Comparison of ENCODE assay signal across 21 cellular contexts in the genomic region with DNA sequence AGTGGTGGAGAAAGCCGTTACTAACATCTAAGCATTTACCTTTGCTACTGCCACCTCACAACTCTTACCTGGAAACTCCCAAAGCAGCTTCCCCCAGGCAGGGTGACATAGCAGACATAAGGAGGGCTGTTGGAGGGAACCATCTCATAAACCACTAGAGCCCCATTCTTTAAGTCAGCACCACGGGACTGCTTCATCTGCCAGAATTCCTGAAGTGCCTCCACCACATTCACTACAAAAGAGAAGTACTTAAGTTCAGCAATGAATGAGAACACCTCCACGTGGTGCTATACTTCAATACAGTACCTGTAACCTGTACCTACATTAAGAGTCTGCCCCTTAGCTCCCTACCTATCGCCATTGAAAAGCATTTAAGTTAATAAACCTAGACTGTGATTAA. TPM values are rescaled to one million over a fixed set of nuclear protein-coding genes. Genes with fewer than 3 reads are reported as not detected.
DNase-seq lines count a peak whose midpoint lies in the region; ATAC-seq and TF ChIP-seq lines count a peak whose summit lies in the region.
"Had no signal": no experiment of that assay in that cellular context is flagged by ENCODE, and none has a peak within 500 bp of the region (broad histone marks: within the 10 kb centered on the region; RNA-seq: fewer than 3 reads in every experiment).

No MANE protein-coding gene starts in this region.

- no peak overlapping the region for H3K56ac ChIP-seq in mesendoderm (ENCODE audit: low read length)

- H3K4me3 Mint-ChIP-seq in effector memory CD8-positive, alpha-beta T cell: no peak overlapping the region
- H3K4me3 Mint-ChIP-seq: CD4-positive, alpha-beta T cell; IgD-negative memory B cell had no signal

- DNase-seq in left ventricle myocardium inferior (no peak), left cardiac atrium (no peak), mesendoderm (peak; percentile 72), H4 (ENCODE audit: low spot score) (no peak)
- DNase-seq in effector memory CD8-positive, alpha-beta T cell: no peak
- DNase-seq: BE2C; Calu3; CD4-positive, alpha-beta T cell; GOT3; Karpas-422; NCI-H1417 treated with DMSO at 0.1 percent for 48 hours; NCI-H1930; NCI-H748 treated with DMSO at 0.1 percent for 48 hours; NK-92 treated with Interleukin-12 subunit alpha and Interleukin-12 subunit beta, amount 100 ng/mL, for 24 hours; OCI-M1; Right ventricle myocardium superior had no signal

- H3K79me1 ChIP-seq in mesendoderm (ENCODE audit: low read length): peaks cover 2% of the 10 kb centered on the region

- no peak overlapping the region for H4K8ac ChIP-seq in mesendoderm (ENCODE audit: low read depth, low read length)

- H3K9me3 Mint-ChIP-seq in effector memory CD8-positive, alpha-beta T cell: no peaks in the 10 kb centered on the region
- H3K9me3 Mint-ChIP-seq: CD4-positive, alpha-beta T cell; IgD-negative memory B cell had no signal

- H2BK5ac ChIP-seq in mesendoderm (ENCODE audit: low read length): no peak overlapping the region

- H3K4me3 ChIP-seq in left ventricle myocardium inferior: no peak overlapping the region
- no peak overlapping the region for H3K4me3 ChIP-seq in mesendoderm (ENCODE audit: low read length)
- H3K4me3 ChIP-seq: GM12878 had no signal

- peaks cover 28% of the 10 kb centered on the region for H3K36me3 Mint-ChIP-seq in effector memory CD8-positive, alpha-beta T cell (ENCODE audit: insufficient read depth)
- H3K36me3 Mint-ChIP-seq: IgD-negative memory B cell had no signal

- H3K4me2 ChIP-seq in mesendoderm (ENCODE audit: low read length): no peak overlapping the region

- H3K36me3 ChIP-seq in left ventricle myocardium inferior (peaks cover 52% of the 10 kb centered on the region), mesendoderm (ENCODE audit: control insufficient read depth, insufficient read depth, low read length) (no peaks in the 10 kb centered on the region)

- H2AK5ac ChIP-seq in mesendoderm (ENCODE audit: low read length): no peak overlapping the region

- H3K23ac ChIP-seq in mesendoderm (ENCODE audit: low read length): no peak overlapping the region

- WGBS in mesendoderm (ENCODE audit: extremely low coverage, insufficient coverage, low lambda C conversion rate): no CpG with 5 or more reads among the region's 4 CpGs

- no peak overlapping the region for H2BK15ac ChIP-seq in mesendoderm (replicated peaks; ENCODE audit: low read depth)

- peak overlapping the region; percentile 20 to 50 for H3K27ac Mint-ChIP-seq in effector memory CD8-positive, alpha-beta T cell
- H3K27ac Mint-ChIP-seq: IgD-negative memory B cell had no signal

- no peak for TF ChIP-seq CTCF in left ventricle myocardium inferior (IDR thresholded peaks at IDR 0.05; ENCODE audit: borderline replicate concordance)

- ATAC-seq in left cardiac atrium (no peak), HG03354 (IDR thresholded peaks at IDR 0.05; ENCODE audit: poor library complexity, severe bottlenecking, unreplicated experiment) (no peak), HG02588 (IDR thresholded peaks at IDR 0.05; ENCODE audit: unreplicated experiment) (no peak)
- ATAC-seq in effector memory CD8-positive, alpha-beta T cell (replicated peaks): no peak
- ATAC-seq: GM12878 had no signal

- no peaks in the 10 kb centered on the region for H3K9me3 ChIP-seq in left ventricle myocardium inferior (replicated peaks)
- H3K9me3 ChIP-seq: BE2C had no signal

- H3K4ac ChIP-seq in mesendoderm (ENCODE audit: low read depth, low read length): no peak overlapping the region

- no peak overlapping the region for H2BK120ac ChIP-seq in mesendoderm (ENCODE audit: low read depth, low read length)

- H3K18ac ChIP-seq in mesendoderm (ENCODE audit: low read length): no peak overlapping the region

- H3K4me1 ChIP-seq in left ventricle myocardium inferior: peaks cover 43% of the 10 kb centered on the region
- peaks cover 8% of the 10 kb centered on the region for H3K4me1 ChIP-seq in mesendoderm (ENCODE audit: control insufficient read depth, low read depth, low read length)
- H3K4me1 ChIP-seq: BE2C had no signal

- H3K27ac ChIP-seq in left ventricle myocardium inferior (replicated peaks) (peak overlapping the region; percentile 62), mesendoderm (ENCODE audit: low read depth, low read length) (no peak overlapping the region)
- H3K27ac ChIP-seq: HL-60 had no signal

- peaks cover 26 to 28% of the 10 kb centered on the region in 2 donors for H3K4me1 Mint-ChIP-seq in effector memory CD8-positive, alpha-beta T cell (ENCODE audit: low read depth in 2 of 2)

- H3K27me3 Mint-ChIP-seq in effector memory CD8-positive, alpha-beta T cell: no peaks in the 10 kb centered on the region
- H3K27me3 Mint-ChIP-seq: CD4-positive, alpha-beta T cell; IgD-negative memory B cell had no signal

- H3K9ac ChIP-seq in mesendoderm (ENCODE audit: low read length): no peak overlapping the region

- intact Hi-C loops in left ventricle myocardium inferior (cut with micrococcal nuclease): no loop called here
- intact Hi-C loops in left cardiac atrium (cut with DNase I): no loop called here

- H3K27me3 ChIP-seq in left ventricle myocardium inferior (ENCODE audit: low read depth): no peaks in the 10 kb centered on the region
- no peaks in the 10 kb centered on the region for H3K27me3 ChIP-seq in mesendoderm (ENCODE audit: insufficient read depth, low read length, poor library complexity)
- H3K27me3 ChIP-seq: BE2C had no signal

- H3K79me2 ChIP-seq in mesendoderm (ENCODE audit: control insufficient read depth, insufficient read depth, low read length): no peaks in the 10 kb centered on the region

- no peak overlapping the region for H4K5ac ChIP-seq in mesendoderm (ENCODE audit: low read length)

RNA-seq across cellular contexts. Expression of a gene that starts 10.3 kb away (rescaled TPM):
- total RNA-seq in left ventricle myocardium inferior: 23.0 TPM
- total RNA-seq in left cardiac atrium: 10 to 100 TPM; 25.7 to 32.3 TPM
- polyA plus RNA-seq in mesendoderm (2013, experiment 1 of 2): 2.8 TPM
- polyA plus RNA-seq in mesendoderm (2013, experiment 2 of 2): 2.7 TPM
- 15.1 and 18.7 TPM in 2 replicates for total RNA-seq in H4 (2014; rRNA removed; shearing (Covaris generic))

RNA-seq across cellular contexts. Expression of a gene that starts 16.8 kb away (rescaled TPM):
- total RNA-seq in left ventricle myocardium inferior (0.66 TPM), left cardiac atrium (1 to 10 TPM in 1 of 2 donors, under 1 TPM in 1; 0.94 to 1.8 TPM)
- 0.11 TPM for polyA plus RNA-seq in mesendoderm (2013, experiment 1 of 2)
- 0.13 TPM for polyA plus RNA-seq in mesendoderm (2013, experiment 2 of 2)
- total RNA-seq in H4 (2014; rRNA removed; shearing (Covaris generic)): 0.54 and 0.70 TPM in 2 replicates

RNA-seq across cellular contexts. Expression of a gene that starts 16.9 kb away (rescaled TPM):
- total RNA-seq in left ventricle myocardium inferior: 45.6 TPM
- 10 to 100 TPM; 38.4 to 45.8 TPM for total RNA-seq in left cardiac atrium
- 2.9 TPM for polyA plus RNA-seq in mesendoderm (2013, experiment 1 of 2)
- polyA plus RNA-seq in mesendoderm (2013, experiment 2 of 2): 3.3 TPM
- total RNA-seq in H4 (2014; rRNA removed; shearing (Covaris generic)): 16.9 and 21.2 TPM in 2 replicates

RNA-seq across cellular contexts. Expression of a gene that starts 20.3 kb away (rescaled TPM):
- 64.4 TPM for total RNA-seq in left ventricle myocardium inferior
- total RNA-seq in left cardiac atrium: 10 to 100 TPM; 67.0 to 99.2 TPM
- polyA plus RNA-seq in mesendoderm (2013, experiment 1 of 2): 413 TPM
- 408 TPM for polyA plus RNA-seq in mesendoderm (2013, experiment 2 of 2)
- 335 and 394 TPM in 2 replicates for total RNA-seq in H4 (2014; rRNA removed; shearing (Covaris generic))

RNA-seq across cellular contexts. Expression of a gene that starts 29.0 kb away (rescaled TPM):
- 24.4 TPM for total RNA-seq in left ventricle myocardium inferior
- total RNA-seq in left cardiac atrium: 10 to 100 TPM; 19.0 to 20.3 TPM
- 6.8 TPM for polyA plus RNA-seq in mesendoderm (2013, experiment 1 of 2)
- 6.1 TPM for polyA plus RNA-seq in mesendoderm (2013, experiment 2 of 2)
- 24.4 and 37.4 TPM in 2 replicates for total RNA-seq in H4 (2014; rRNA removed; shearing (Covaris generic))
